ENCODE assay signal across 2 cellular contexts in genomic region chr1:65572701-65573421, GRCh38.
TF ChIP-seq lines count a peak whose summit lies in the region.

No MANE protein-coding gene starts in this region.

TF ChIP-seq in IMR-90, 13 proteins besides CTCF, POLR2A, EP300 and RAD21:
- TF ChIP-seq RCOR1 (IDR thresholded peaks at IDR 0.05; ENCODE audit: insufficient replicate concordance, low read length) = no peak
- no peak for TF ChIP-seq RFX5 (IDR thresholded peaks at IDR 0.05; ENCODE audit: low read depth, low read length)
- TF ChIP-seq NFE2L2 (IDR thresholded peaks at IDR 0.05; ENCODE audit: low read depth, low read length) = no peak
- TF ChIP-seq CHD1 (IDR thresholded peaks at IDR 0.05; ENCODE audit: low read depth, low read length) = no peak

TF ChIP-seq in H1, 55 proteins besides CTCF, POLR2A, EP300 and RAD21:
- TF ChIP-seq CHD1 (IDR thresholded peaks at IDR 0.05; ENCODE audit: low read depth, low read length) = no peak
- TF ChIP-seq NRF1 (IDR thresholded peaks at IDR 0.05; ENCODE audit: low read depth, low read length) = no peak
- no peak for TF ChIP-seq BRCA1 (IDR thresholded peaks at IDR 0.05; ENCODE audit: low read depth, low read length)
- TF ChIP-seq POLR2AphosphoS5 (IDR thresholded peaks at IDR 0.05; ENCODE audit: low read depth, low read length) = no peak
- no peak for TF ChIP-seq KDM1A (IDR thresholded peaks at IDR 0.05; ENCODE audit: borderline replicate concordance, low read length)
- no peak for TF ChIP-seq RBBP5 (IDR thresholded peaks at IDR 0.05; ENCODE audit: borderline replicate concordance, low read depth, low read length)
- no peak for TF ChIP-seq SP1 (IDR thresholded peaks at IDR 0.05; ENCODE audit: low read depth, low read length)
- TF ChIP-seq FOSL1 (IDR thresholded peaks at IDR 0.05; ENCODE audit: insufficient read depth, low read depth, low read length) = no peak
- TF ChIP-seq TCF12 (IDR thresholded peaks at IDR 0.05; ENCODE audit: low read depth, low read length) = no peak
- no peak for TF ChIP-seq BCL11A (IDR thresholded peaks at IDR 0.05; ENCODE audit: low read depth in 2 of 2, low read length in 2 of 2)
- no peak for TF ChIP-seq CBX8 (IDR thresholded peaks at IDR 0.05; ENCODE audit: borderline replicate concordance, low read depth, low read length)
- TF ChIP-seq YY1 (IDR thresholded peaks at IDR 0.05; ENCODE audit: low read depth, low read length) = no peak
- no peak for TF ChIP-seq TAF1 (IDR thresholded peaks at IDR 0.05; ENCODE audit: low read depth, low read length)
